In the genomic region with DNA sequence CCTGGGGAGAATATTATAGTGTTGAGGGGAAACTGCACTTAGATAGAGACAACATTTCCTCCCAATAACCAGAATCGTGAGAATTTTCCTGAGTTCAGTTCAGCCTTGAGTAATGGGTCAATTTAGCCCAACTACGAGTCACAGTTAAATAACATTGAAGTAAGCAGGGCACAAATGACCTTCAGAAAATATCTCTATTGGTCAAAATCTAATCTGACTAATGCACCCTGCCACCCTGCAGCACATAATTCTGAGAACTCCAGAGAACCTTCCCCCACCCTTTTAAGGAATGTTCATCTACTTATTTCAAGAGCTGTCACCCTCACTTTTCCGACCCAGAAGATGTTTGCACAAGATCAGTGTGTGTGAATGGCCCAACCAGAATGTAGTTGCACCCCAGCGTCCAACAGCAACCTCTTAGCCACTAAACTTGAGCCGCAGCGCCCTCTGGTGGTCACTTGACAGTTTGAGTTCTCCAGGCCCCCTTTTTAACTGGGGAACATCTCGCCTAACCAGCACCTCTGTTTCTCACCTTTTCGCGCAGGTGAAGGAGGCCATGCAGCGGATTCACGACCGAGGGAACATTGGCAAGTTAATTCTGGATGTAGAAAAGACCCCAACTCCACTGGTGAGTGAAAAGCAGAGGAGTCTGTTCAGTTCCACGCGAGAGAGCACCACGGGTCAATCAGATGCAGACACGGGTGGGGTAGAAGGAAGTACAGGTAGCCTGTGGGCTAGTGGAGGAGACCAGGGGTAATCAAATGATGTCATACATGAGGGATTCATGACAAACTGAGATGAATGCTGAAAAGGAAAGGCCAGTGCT, we compare ENCODE assay signal across 8 cellular contexts. TPM values are rescaled to one million over a fixed set of nuclear protein-coding genes. Genes with fewer than 3 reads are reported as not detected.
DNase-seq lines count a peak whose midpoint lies in the region; ATAC-seq and TF ChIP-seq lines count a peak whose summit lies in the region.

No MANE protein-coding gene starts in this region.

- peak; percentile 73 for ATAC-seq in GM19328 (IDR thresholded peaks at IDR 0.05; ENCODE audit: unreplicated experiment)

- H3K4me3 Mint-ChIP-seq in CD14-positive monocyte, result no peak overlapping the region

- no peaks in the 10 kb centered on the region for H3K4me1 Mint-ChIP-seq in CD14-positive monocyte

- DNase-seq in CD14-positive monocyte (ENCODE audit: low spot score) (peak; percentile 59), RPMI7951 (ENCODE audit: low read depth) (peak; percentile 68), globus pallidus (ENCODE audit: low spot score) (peak; percentile 60), ovary (peak; percentile 26 to 71 (median 67)), tibial artery (peak; percentile 79 to 86)
- DNase-seq in activated T-helper 9 cell treated with anti-CD3 and anti-CD28 coated beads, Interleukin-2, amount 50 U/mL, for 16 hours (ENCODE audit: low read depth), result peak; percentile 57

- no peak overlapping the region for H3K27ac Mint-ChIP-seq in CD14-positive monocyte

- H3K9me3 Mint-ChIP-seq in CD14-positive monocyte, result no peaks in the 10 kb centered on the region

- H3K36me3 Mint-ChIP-seq in CD14-positive monocyte, result no peaks in the 10 kb centered on the region

- TF ChIP-seq EP300 in ovary (IDR thresholded peaks at IDR 0.05), result no peak

- H3K9me3 ChIP-seq in HUES6 (ENCODE audit: control insufficient read depth, insufficient read depth, low read depth, low read length), result no peaks in the 10 kb centered on the region
- no peaks in the 10 kb centered on the region for H3K9me3 ChIP-seq in ovary
- H3K9me3 ChIP-seq in tibial artery, result no peaks in the 10 kb centered on the region

- no peak for TF ChIP-seq POLR2A in ovary (IDR thresholded peaks at IDR 0.05)

- H3K36me3 ChIP-seq in HUES6 (ENCODE audit: control insufficient read depth, insufficient read depth, low read length) (no peaks in the 10 kb centered on the region; the same call in 1 of the 2 replicates), ovary (no peaks in the 10 kb centered on the region), tibial artery (no peaks in the 10 kb centered on the region)

- H3K27ac ChIP-seq in HUES6 (ENCODE audit: low read depth, low read length) (peak overlapping the region; percentile 28; the same call in 1 of the 2 replicates), ovary (no peak overlapping the region), tibial artery (no peak overlapping the region)

- H3K27me3 ChIP-seq in HUES6 (ENCODE audit: control insufficient read depth, insufficient read depth, low read length) (no peaks in the 10 kb centered on the region), ovary (no peaks in the 10 kb centered on the region), tibial artery (no peaks in the 10 kb centered on the region)

- 25 to 33% (median 30%) methylated on average over 16 of the region's 16 CpGs for WGBS in ovary, 3 donors

- intact Hi-C loops in CD14-positive monocyte (cut with micrococcal nuclease), result loop anchor here (1.0 to 2.0 kb wide), 2 partner anchors 295 to 296 kb away; no protein-coding TSS in a partner anchor
- intact Hi-C loops in ovary (cut with DNase I), result loop anchor here in 1 of 4 donors (2.0 kb wide), 1 partner anchor 295 kb away; no protein-coding TSS in a partner anchor
- intact Hi-C loops in tibial artery (cut with DNase I; ENCODE audit: low total_unique reads), result loop anchor here (2.0 kb wide), 1 partner anchor 297 kb away; no protein-coding TSS in a partner anchor

- H3K4me1 ChIP-seq in HUES6 (ENCODE audit: control insufficient read depth, insufficient read depth, low read length) (peaks cover 34% of the 10 kb centered on the region), ovary (ENCODE audit: insufficient read depth) (no peaks in the 10 kb centered on the region), tibial artery (peaks cover 0 to 6% (median 0%) of the 10 kb centered on the region in 4 donors)

- peak; percentile 78 for TF ChIP-seq CTCF in CD14-positive monocyte (IDR thresholded peaks at IDR 0.05)
- TF ChIP-seq CTCF in ovary (IDR thresholded peaks at IDR 0.05), result peak in 2 of 3 donors; percentile 14 to 50
- TF ChIP-seq CTCF in tibial artery (IDR thresholded peaks at IDR 0.05), result peak; percentile 72 to 87

- no peak overlapping the region for H3K4me3 ChIP-seq in HUES6 (ENCODE audit: low read depth, low read length)
- no peak overlapping the region for H3K4me3 ChIP-seq in ovary
- H3K4me3 ChIP-seq in tibial artery, result no peak overlapping the region

- H3K9ac ChIP-seq in HUES6 (ENCODE audit: low read length), result peak overlapping the region; percentile 81

- peaks cover 3 to 4% (median 3%) of the 10 kb centered on the region in 3 donors for H3K27me3 Mint-ChIP-seq in CD14-positive monocyte (ENCODE audit: low read depth in 3 of 3)

RNA-seq across cellular contexts. Expression of a gene that starts 50.8 kb away (rescaled TPM):
- polyA plus RNA-seq in CD14-positive monocyte (not detected), ovary (not detected)
- 0.29 TPM in 1 of 2 replicates, not detected in the other for total RNA-seq in RPMI7951 (2014; rRNA removed; shearing (Covaris generic))
- total RNA-seq in ovary, result not detected
